Comparison of ENCODE assay signal across 10 cellular contexts in genomic region chr21:34632498-34632897, GRCh38. TPM values are rescaled to one million over a fixed set of nuclear protein-coding genes. Genes with fewer than 3 reads are reported as not detected.
"Had no signal": no experiment of that assay in that cellular context is flagged by ENCODE, and none has a peak within 500 bp of the region (broad histone marks: within the 10 kb centered on the region; RNA-seq: fewer than 3 reads in every experiment).

No MANE protein-coding gene starts in this region.

- H3K4me2 ChIP-seq: KMS-11 had no signal

- H3K9ac ChIP-seq: KMS-11 had no signal

- H3K9me3 Mint-ChIP-seq: IgD-negative memory B cell had no signal

- H3K4me3 ChIP-seq: K562 had no signal

- H3K27ac Mint-ChIP-seq: IgD-negative memory B cell had no signal

- ATAC-seq: HepG2, K562 had no signal

- H3K4me1 Mint-ChIP-seq: IgD-negative memory B cell had no signal

- DNase-seq: IMR-90, KBM-7, KG1 had no signal

- H3K27ac ChIP-seq: HL-60, KMS-11 had no signal

- H3K4me3 Mint-ChIP-seq: IgD-negative memory B cell had no signal

RNA-seq across cellular contexts. Expression of gene CLIC6, which starts 36.3 kb away (rescaled TPM):
- total RNA-seq: HepG2, HT-29, HT1080, IMR-90, K562 had no signal
